Comparison of ENCODE assay signal across 26 cellular contexts in the genomic region with DNA sequence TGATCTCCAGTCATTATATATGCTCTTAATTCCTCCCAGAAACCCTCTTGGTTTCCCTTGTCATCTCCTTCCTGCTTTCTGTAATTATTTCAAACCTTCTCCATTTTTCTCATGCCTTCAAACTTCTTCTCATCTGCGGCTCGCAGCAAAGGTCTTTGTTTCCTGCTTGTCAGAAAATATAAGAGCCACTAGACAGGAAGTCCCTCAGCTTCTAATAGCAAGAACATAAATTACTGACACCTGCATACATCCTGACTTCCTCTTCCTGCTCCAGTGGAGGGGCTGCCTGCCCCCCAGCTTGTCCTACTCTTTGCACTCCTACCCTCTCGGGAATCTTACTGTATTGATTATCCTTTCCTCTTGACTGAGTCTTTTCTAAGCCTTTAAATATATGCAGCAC.
"Had no signal": no experiment of that assay in that cellular context is flagged by ENCODE, and none has a peak within 500 bp of the region (broad histone marks: within the 10 kb centered on the region; RNA-seq: fewer than 3 reads in every experiment).

No MANE protein-coding gene starts in this region.

- H3K4me2 ChIP-seq: smooth muscle cell had no signal

- DNase-seq: activated CD4-positive, alpha-beta T cell treated with anti-CD3 and anti-CD28 coated beads for 36 hours; activated CD4-positive, CD25-positive, alpha-beta regulatory T cell; activated CD8-positive, alpha-beta T cell treated with anti-CD3 and anti-CD28 coated beads, Interleukin-2, amount 10 ng/mL, durations not matched to agents 7 days and 5 days; activated effector memory CD4-positive, alpha-beta T cell treated with Interleukin-2 at 50 U/mL for 16 hours; activated naive CD4-positive, alpha-beta T cell treated with anti-CD3 and anti-CD28 coated beads for 36 hours; activated naive CD8-positive, alpha-beta T cell treated with anti-CD3 and anti-CD28 coated beads for 36 hours; amniotic stem cell; brain microvascular endothelial cell; cortex of kidney; effector memory CD8-positive, alpha-beta T cell; erythroblast; hippocampal formation; immature natural killer cell; nucleus accumbens; pancreas; stimulated activated CD4-positive, alpha-beta T cell treated with anti-CD3 and anti-CD28 coated beads, Interleukin-1b, Interleukin-23, amount 100 ng/mL, for 48 hours; stimulated activated CD4-positive, alpha-beta T cell treated with anti-CD3 and anti-CD28 coated beads, Interleukin-4, amount 100 ng/mL, for 4 hours; stimulated activated CD8-positive, alpha-beta memory T cell treated with anti-CD3 and anti-CD28 coated beads, Interleukin-4, amount 100 ng/mL, for 48 hours; stimulated activated naive CD8-positive, alpha-beta T cell treated with anti-CD3 and anti-CD28 coated beads, Interleukin-15, amount 100 ng/mL, for 72 hours; substantia nigra; uterus had no signal

- H3K9me3 ChIP-seq: gastroesophageal sphincter, pancreas, prostate gland, uterus had no signal

- ATAC-seq: activated CD4-positive, alpha-beta T cell treated with anti-CD3 and anti-CD28 coated beads for 36 hours; activated CD8-positive, alpha-beta T cell treated with anti-CD3 and anti-CD28 coated beads, Interleukin-2, amount 10 ng/mL, durations not matched to agents 7 days and 5 days; effector memory CD8-positive, alpha-beta T cell; gastroesophageal sphincter; stimulated activated memory B cell treated with anti-CD40 and anti-IgM and Interleukin-4, amounts not matched to agents 10 μg/mL and 1 μg/mL and 100 μg/mL, for 72 hours; stimulated activated naive CD8-positive, alpha-beta T cell treated with anti-CD3 and anti-CD28 coated beads, Interleukin-15, amount 100 ng/mL, for 72 hours had no signal

- H3K27ac ChIP-seq: brain microvascular endothelial cell, gastroesophageal sphincter, pancreas, prostate gland, uterus had no signal

- FAIRE-seq: astrocyte, pancreas had no signal

- H3K4me1 ChIP-seq: gastroesophageal sphincter, pancreas, prostate gland, uterus had no signal

- H3K27me3 ChIP-seq: brain microvascular endothelial cell, pancreas, uterus had no signal

- H3K4me3 ChIP-seq: gastroesophageal sphincter, pancreas, prostate gland, smooth muscle cell, uterus had no signal

- H3K36me3 ChIP-seq: brain microvascular endothelial cell, gastroesophageal sphincter, pancreas, prostate gland, uterus had no signal
